ENCODE assay signal across 7 cellular contexts in the genomic region with DNA sequence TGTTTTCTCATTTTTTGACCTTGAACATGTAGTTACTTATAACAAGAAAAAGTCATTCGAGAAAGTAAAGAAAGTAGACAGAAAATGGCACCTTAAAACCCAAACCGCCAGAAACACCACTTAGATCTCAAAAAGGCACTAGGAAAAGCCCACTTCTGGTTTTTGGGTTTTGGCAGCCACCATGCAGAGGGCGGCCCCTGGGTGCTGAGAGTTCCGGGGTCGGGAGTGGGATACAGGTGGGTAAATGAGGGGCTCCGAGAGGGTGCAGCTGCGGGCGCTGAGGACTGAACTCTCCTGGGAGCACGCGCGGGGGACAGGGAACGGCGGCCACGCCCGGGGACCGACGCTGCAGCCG. TPM values are rescaled to one million over a fixed set of nuclear protein-coding genes. Genes with fewer than 3 reads are reported as not detected.
A peak's percentile ranks its signal among the peaks of the same experiment; 100 is the strongest.
DNase-seq lines count a peak whose midpoint lies in the region; ATAC-seq and TF ChIP-seq lines count a peak whose summit lies in the region.

No MANE protein-coding gene starts in this region.

- H3K27me3 ChIP-seq in GM23338 (ENCODE audit: insufficient read depth) (peaks cover 21% of the 10 kb centered on the region), SU-DHL-6 (ENCODE audit: low read length) (no peaks in the 10 kb centered on the region)

- peak; percentile 7 for ATAC-seq in GM23338
- ATAC-seq in HG02571 (IDR thresholded peaks at IDR 0.05; ENCODE audit: unreplicated experiment): no peak

- H3K27ac Mint-ChIP-seq in GM23338: no peak overlapping the region

- H2AFZ ChIP-seq in GM23338 (peak overlapping the region; percentile 97), SU-DHL-6 (ENCODE audit: low read depth, low read length, severe bottlenecking) (peak overlapping the region; percentile 92)

- H3K79me2 ChIP-seq in GM23338 (replicated peaks; ENCODE audit: insufficient read depth) (no peaks in the 10 kb centered on the region), SU-DHL-6 (ENCODE audit: insufficient read depth, low read length) (no peaks in the 10 kb centered on the region)

- no peaks in the 10 kb centered on the region for H4K20me1 ChIP-seq in GM23338 (replicated peaks; ENCODE audit: insufficient read depth)
- no peaks in the 10 kb centered on the region for H4K20me1 ChIP-seq in SU-DHL-6 (ENCODE audit: low read depth, low read length)

- H3K4me3 Mint-ChIP-seq in GM23338: peak overlapping the region; percentile 71

- TF ChIP-seq CTCF in GM23338 (conservative IDR thresholded peaks at IDR 0.05; ENCODE audit: low read depth in 2 of 2): no peak
- TF ChIP-seq CTCF in SU-DHL-6 (IDR thresholded peaks at IDR 0.05; ENCODE audit: insufficient read depth, low read length, poor library complexity, severe bottlenecking): no peak

- H3K27ac ChIP-seq in GM23338 (ENCODE audit: low read depth) (no peak overlapping the region), SU-DHL-6 (ENCODE audit: low read depth, low read length) (peak overlapping the region; percentile 49), skin epidermis (peak overlapping the region in 20 of 21 experiments; percentile 62 to 97 (median 86))

- DNase-seq in GM23338 (ENCODE audit: low spot score) (no peak), foreskin melanocyte (peak; percentile 6), glomerular visceral epithelial cell (ENCODE audit: extremely low spot score) (no peak), middle frontal gyrus (ENCODE audit: extremely low spot score, low spot score) (no peak)

- no peaks in the 10 kb centered on the region; the same call in 1 of the 2 replicates for H3K9me3 ChIP-seq in SU-DHL-6 (ENCODE audit: insufficient read depth, low read length)

- H3K4me3 ChIP-seq in GM23338 (peak overlapping the region; percentile 73), SU-DHL-6 (ENCODE audit: insufficient read depth, low read length, poor library complexity, severe bottlenecking) (peak overlapping the region; percentile 55), skin epidermis (peak overlapping the region; percentile 43 to 76 (median 54))

- H3K36me3 ChIP-seq in GM23338 (ENCODE audit: insufficient read depth) (no peaks in the 10 kb centered on the region), SU-DHL-6 (ENCODE audit: low read length) (no peaks in the 10 kb centered on the region)

- peaks cover 6% of the 10 kb centered on the region; the same call in 1 of the 3 replicates for H3K36me3 Mint-ChIP-seq in GM23338 (ENCODE audit: low read depth)

- no peaks in the 10 kb centered on the region for H3K9me2 ChIP-seq in GM23338 (ENCODE audit: insufficient read depth)
- H3K9me2 ChIP-seq in SU-DHL-6 (replicated peaks; ENCODE audit: insufficient read depth, low read length): no peaks in the 10 kb centered on the region

- H3K4me2 ChIP-seq in GM23338 (peak overlapping the region; percentile 92), SU-DHL-6 (ENCODE audit: low read depth, low read length, poor library complexity, severe bottlenecking) (peak overlapping the region; percentile 63)

- H3K27me3 Mint-ChIP-seq in GM23338 (ENCODE audit: insufficient read depth, low read depth, poor library complexity): peaks cover 14% of the 10 kb centered on the region

- peaks cover 22% of the 10 kb centered on the region for H3K4me1 Mint-ChIP-seq in GM23338

- peaks cover 11% of the 10 kb centered on the region; the same call in 1 of the 2 replicates for H3K4me1 ChIP-seq in GM23338 (ENCODE audit: insufficient read depth)

- H3K9ac ChIP-seq in SU-DHL-6 (ENCODE audit: low read length): peak overlapping the region; percentile 63

- H3F3A ChIP-seq in GM23338 (replicated peaks; ENCODE audit: low read depth) (0 out of 2 replicates have a peak, but pooled peaks cover 3% of the 10 kb centered on the region), SU-DHL-6 (ENCODE audit: insufficient read depth) (no peaks in the 10 kb centered on the region; the same call in 1 of the 2 replicates)

- H3K9me3 Mint-ChIP-seq in GM23338: peaks cover 9% of the 10 kb centered on the region

TF ChIP-seq in GM23338, 12 proteins besides CTCF, POLR2A, EP300 and RAD21 (continues in another document):
- TF ChIP-seq JUNB (IDR thresholded peaks at IDR 0.05; ENCODE audit: unreplicated experiment): no peak
- TF ChIP-seq, protein P1, sequence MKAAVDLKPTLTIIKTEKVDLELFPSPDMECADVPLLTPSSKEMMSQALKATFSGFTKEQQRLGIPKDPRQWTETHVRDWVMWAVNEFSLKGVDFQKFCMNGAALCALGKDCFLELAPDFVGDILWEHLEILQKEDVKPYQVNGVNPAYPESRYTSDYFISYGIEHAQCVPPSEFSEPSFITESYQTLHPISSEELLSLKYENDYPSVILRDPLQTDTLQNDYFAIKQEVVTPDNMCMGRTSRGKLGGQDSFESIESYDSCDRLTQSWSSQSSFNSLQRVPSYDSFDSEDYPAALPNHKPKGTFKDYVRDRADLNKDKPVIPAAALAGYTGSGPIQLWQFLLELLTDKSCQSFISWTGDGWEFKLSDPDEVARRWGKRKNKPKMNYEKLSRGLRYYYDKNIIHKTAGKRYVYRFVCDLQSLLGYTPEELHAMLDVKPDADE (IDR thresholded peaks at IDR 0.05): no peak
- TF ChIP-seq POLR2AphosphoS5 (IDR thresholded peaks at IDR 0.05; ENCODE audit: low read depth): no peak
- TF ChIP-seq, protein P2, sequence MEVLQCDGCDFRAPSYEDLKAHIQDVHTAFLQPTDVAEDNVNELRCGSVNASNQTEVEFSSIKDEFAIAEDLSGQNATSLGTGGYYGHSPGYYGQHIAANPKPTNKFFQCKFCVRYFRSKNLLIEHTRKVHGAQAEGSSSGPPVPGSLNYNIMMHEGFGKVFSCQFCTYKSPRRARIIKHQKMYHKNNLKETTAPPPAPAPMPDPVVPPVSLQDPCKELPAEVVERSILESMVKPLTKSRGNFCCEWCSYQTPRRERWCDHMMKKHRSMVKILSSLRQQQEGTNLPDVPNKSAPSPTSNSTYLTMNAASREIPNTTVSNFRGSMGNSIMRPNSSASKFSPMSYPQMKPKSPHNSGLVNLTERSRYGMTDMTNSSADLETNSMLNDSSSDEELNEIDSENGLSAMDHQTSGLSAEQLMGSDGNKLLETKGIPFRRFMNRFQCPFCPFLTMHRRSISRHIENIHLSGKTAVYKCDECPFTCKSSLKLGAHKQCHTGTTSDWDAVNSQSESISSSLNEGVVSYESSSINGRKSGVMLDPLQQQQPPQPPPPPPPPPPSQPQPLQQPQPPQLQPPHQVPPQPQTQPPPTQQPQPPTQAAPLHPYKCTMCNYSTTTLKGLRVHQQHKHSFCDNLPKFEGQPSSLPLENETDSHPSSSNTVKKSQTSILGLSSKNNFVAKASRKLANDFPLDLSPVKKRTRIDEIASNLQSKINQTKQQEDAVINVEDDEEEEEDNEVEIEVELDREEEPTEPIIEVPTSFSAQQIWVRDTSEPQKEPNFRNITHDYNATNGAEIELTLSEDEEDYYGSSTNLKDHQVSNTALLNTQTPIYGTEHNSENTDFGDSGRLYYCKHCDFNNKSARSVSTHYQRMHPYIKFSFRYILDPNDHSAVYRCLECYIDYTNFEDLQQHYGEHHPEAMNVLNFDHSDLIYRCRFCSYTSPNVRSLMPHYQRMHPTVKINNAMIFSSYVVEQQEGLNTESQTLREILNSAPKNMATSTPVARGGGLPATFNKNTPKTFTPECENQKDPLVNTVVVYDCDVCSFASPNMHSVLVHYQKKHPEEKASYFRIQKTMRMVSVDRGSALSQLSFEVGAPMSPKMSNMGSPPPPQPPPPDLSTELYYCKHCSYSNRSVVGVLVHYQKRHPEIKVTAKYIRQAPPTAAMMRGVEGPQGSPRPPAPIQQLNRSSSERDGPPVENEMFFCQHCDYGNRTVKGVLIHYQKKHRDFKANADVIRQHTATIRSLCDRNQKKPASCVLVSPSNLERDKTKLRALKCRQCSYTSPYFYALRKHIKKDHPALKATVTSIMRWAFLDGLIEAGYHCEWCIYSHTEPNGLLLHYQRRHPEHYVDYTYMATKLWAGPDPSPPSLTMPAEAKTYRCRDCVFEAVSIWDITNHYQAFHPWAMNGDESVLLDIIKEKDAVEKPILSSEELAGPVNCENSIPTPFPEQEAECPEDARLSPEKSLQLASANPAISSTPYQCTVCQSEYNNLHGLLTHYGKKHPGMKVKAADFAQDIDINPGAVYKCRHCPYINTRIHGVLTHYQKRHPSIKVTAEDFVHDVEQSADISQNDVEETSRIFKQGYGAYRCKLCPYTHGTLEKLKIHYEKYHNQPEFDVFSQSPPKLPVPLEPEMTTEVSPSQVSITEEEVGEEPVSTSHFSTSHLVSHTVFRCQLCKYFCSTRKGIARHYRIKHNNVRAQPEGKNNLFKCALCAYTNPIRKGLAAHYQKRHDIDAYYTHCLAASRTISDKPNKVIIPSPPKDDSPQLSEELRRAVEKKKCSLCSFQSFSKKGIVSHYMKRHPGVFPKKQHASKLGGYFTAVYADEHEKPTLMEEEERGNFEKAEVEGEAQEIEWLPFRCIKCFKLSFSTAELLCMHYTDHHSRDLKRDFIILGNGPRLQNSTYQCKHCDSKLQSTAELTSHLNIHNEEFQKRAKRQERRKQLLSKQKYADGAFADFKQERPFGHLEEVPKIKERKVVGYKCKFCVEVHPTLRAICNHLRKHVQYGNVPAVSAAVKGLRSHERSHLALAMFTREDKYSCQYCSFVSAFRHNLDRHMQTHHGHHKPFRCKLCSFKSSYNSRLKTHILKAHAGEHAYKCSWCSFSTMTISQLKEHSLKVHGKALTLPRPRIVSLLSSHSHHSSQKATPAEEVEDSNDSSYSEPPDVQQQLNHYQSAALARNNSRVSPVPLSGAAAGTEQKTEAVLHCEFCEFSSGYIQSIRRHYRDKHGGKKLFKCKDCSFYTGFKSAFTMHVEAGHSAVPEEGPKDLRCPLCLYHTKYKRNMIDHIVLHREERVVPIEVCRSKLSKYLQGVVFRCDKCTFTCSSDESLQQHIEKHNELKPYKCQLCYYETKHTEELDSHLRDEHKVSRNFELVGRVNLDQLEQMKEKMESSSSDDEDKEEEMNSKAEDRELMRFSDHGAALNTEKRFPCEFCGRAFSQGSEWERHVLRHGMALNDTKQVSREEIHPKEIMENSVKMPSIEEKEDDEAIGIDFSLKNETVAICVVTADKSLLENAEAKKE (CRISPR knock-in tag; IDR thresholded peaks at IDR 0.05): no peak
- no peak for TF ChIP-seq CREB1 (CRISPR knock-in tag; IDR thresholded peaks at IDR 0.05; ENCODE audit: low read depth)
- TF ChIP-seq STAT1 (IDR thresholded peaks at IDR 0.05; ENCODE audit: unreplicated experiment): no peak
- TF ChIP-seq NANOG (IDR thresholded peaks at IDR 0.05; ENCODE audit: borderline replicate concordance): no peak
- no peak for TF ChIP-seq EZH2 (IDR thresholded peaks at IDR 0.05; ENCODE audit: low read depth, unreplicated experiment)

RNA-seq across cellular contexts. Expression of a gene that starts 49.2 kb away (rescaled TPM):
- 3.7 and 5.7 TPM in 2 replicates for total RNA-seq in GM23338 (2014; rRNA removed; shearing (Covaris generic))
- polyA plus RNA-seq in GM23338 (2016; fragmentation: Nextera tagmentation; extraction: Ambion mirVana): 9.7 and 10.7 TPM in 2 replicates
